Comparison of ENCODE assay signal across 22 cellular contexts in genomic region chr13:38850868-38851626, GRCh38.
DNase-seq lines count a peak whose midpoint lies in the region; ATAC-seq, FAIRE-seq and TF ChIP-seq lines count a peak whose summit lies in the region.
"Had no signal": no experiment of that assay in that cellular context is flagged by ENCODE, and none has a peak within 500 bp of the region (broad histone marks: within the 10 kb centered on the region; RNA-seq: fewer than 3 reads in every experiment).

No MANE protein-coding gene starts in this region.

- peak; percentile 60 for FAIRE-seq in GM12892 (lab: Jason Lieb, UNC)
- FAIRE-seq: A204.1, keratinocyte, urothelium cell line had no signal

- DNase-seq in GM12892 (ENCODE audit: insufficient read length) (no peak), T-helper 2 cell (no peak), NCI-H1436 treated with DMSO at 0.1 percent for 48 hours (lab: John Stamatoyannopoulos, UW) (no peak), midbrain (lab: John Stamatoyannopoulos, UW) (no peak)
- no peak for DNase-seq in activated effector memory CD4-positive, alpha-beta T cell treated with anti-CD3 and anti-CD28 coated beads, Interleukin-2, amount 50 U/mL, for 16 hours
- DNase-seq: activated effector memory CD4-positive, alpha-beta T cell treated with Interleukin-2 at 50 U/mL for 16 hours; amygdala; central memory CD4-positive, alpha-beta T cell; DMS79; effector CD4-positive, alpha-beta T cell; GM23248; heart right ventricle; MG63; NCI-H187 treated with DMSO at 0.1 percent for 48 hours; stimulated activated naive CD4-positive, alpha-beta T cell; T-helper 17 cell had no signal

- TF ChIP-seq POLR2A in GM12892 (IDR thresholded peaks at IDR 0.05; ENCODE audit: low read depth, low read length), result no peak

- ATAC-seq in GM21360 (IDR thresholded peaks at IDR 0.05; ENCODE audit: unreplicated experiment) (peak; percentile 85), HG02759 (IDR thresholded peaks at IDR 0.05; ENCODE audit: unreplicated experiment) (peak; percentile 73), HG03439 (IDR thresholded peaks at IDR 0.05; ENCODE audit: unreplicated experiment) (peak; percentile 57)
- ATAC-seq: heart right ventricle, T-helper 17 cell had no signal
